Comparison of ENCODE assay signal across 27 cellular contexts in the genomic region with DNA sequence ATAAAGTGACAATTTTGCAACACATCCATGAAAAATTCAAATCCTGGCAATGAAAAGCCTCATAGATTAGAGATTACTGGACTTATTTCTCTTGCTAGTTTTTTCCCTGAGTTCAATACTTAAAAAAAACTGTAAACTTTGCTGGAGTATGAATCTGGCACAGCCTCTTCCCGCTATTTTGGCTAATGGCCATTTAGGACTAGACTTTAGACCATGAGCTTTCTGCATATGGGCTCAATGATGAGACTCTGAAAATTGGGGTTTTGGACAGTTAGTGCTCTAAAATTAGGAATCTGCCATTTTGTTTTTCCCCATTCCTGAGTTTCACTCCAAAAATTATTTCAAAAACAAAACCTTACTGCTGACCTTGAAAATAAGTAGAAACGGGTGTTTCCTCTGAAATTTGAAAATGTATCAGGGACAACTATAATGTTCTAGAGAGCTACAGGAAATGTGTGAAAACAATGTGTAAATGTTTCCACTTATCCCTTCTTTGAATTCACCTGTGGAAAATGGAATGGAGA.
"Had no signal": no experiment of that assay in that cellular context is flagged by ENCODE, and none has a peak within 500 bp of the region (broad histone marks: within the 10 kb centered on the region; RNA-seq: fewer than 3 reads in every experiment).

No MANE protein-coding gene starts in this region.

- H3K36me3 ChIP-seq: colonic mucosa, esophagus squamous epithelium, left ventricle myocardium inferior, lower lobe of right lung, neutrophil, pancreas, tibial artery, upper lobe of right lung, uterus had no signal

- H3K27ac ChIP-seq: colonic mucosa, esophagus squamous epithelium, left ventricle myocardium inferior, lower lobe of right lung, neutrophil, pancreas, testis, tibial artery, upper lobe of right lung, uterus had no signal

- H3K4me1 ChIP-seq: colonic mucosa, esophagus squamous epithelium, lower lobe of right lung, pancreas, testis, tibial artery, upper lobe of right lung, uterus had no signal

- H3K9me3 ChIP-seq: colonic mucosa, esophagus squamous epithelium, lower lobe of right lung, neutrophil, pancreas, testis, tibial artery, upper lobe of right lung, uterus had no signal

- H3K27me3 ChIP-seq: colonic mucosa, esophagus squamous epithelium, heart right ventricle, neutrophil, pancreas, testis, tibial artery, upper lobe of right lung, uterus had no signal

- H3K4me2 ChIP-seq: smooth muscle cell had no signal

- DNase-seq: colonic mucosa; dermis blood vessel endothelial cell; effector memory CD8-positive, alpha-beta T cell; erythroblast; esophagus squamous epithelium; foreskin melanocyte; glutamatergic neuron; heart right ventricle; hippocampal formation; left cardiac atrium; left ventricle myocardium inferior; lower lobe of right lung; natural killer cell; pancreas; stimulated activated CD4-positive, alpha-beta T cell treated with anti-CD3 and anti-CD28 coated beads, Interleukin-12 subunit alpha, Interleukin-12 subunit beta, amount 100 ng/mL, for 4 hours; stimulated activated CD4-positive, alpha-beta T cell treated with anti-CD3 and anti-CD28 coated beads, Interleukin-1b, Interleukin-23, amount 100 ng/mL, for 48 hours; stimulated activated CD4-positive, alpha-beta T cell treated with anti-CD3 and anti-CD28 coated beads, Interleukin-4, amount 100 ng/mL, for 1 hour; stimulated activated naive CD8-positive, alpha-beta T cell treated with anti-CD3 and anti-CD28 coated beads, Interleukin-15, Interleukin-2, amounts not matched to agents 100 U/mL and 50 U/mL, for 24 hours; substantia nigra; testis; tibial artery; upper lobe of right lung; uterus had no signal

- H3K4me3 ChIP-seq: colonic mucosa, esophagus squamous epithelium, heart right ventricle, left ventricle myocardium inferior, lower lobe of right lung, pancreas, smooth muscle cell, testis, tibial artery, upper lobe of right lung, uterus had no signal

- FAIRE-seq: endometrium, islet of Langerhans, pancreas had no signal
